ENCODE assay signal across 15 cellular contexts in the genomic region with DNA sequence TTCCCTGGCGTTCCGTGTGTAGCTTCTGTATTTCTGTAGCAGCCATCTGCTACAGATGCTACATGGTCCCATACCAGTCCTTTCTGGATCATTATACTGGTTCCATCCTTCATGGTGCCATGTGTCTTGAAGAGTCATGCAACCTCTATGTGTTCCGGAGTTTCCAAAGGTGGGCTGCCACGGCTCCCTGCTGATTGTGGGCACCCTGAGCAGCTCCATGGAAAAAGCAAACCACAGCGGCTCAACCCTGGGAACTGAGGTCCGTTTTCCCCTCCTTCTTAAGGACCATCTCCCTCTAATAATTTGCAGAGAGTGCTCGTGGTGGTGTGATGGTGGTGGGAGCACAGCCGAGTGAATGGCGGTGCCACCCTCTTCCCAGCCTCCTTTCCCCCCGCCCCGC.
DNase-seq lines count a peak whose midpoint lies in the region; ATAC-seq and TF ChIP-seq lines count a peak whose summit lies in the region.
"Had no signal": no experiment of that assay in that cellular context is flagged by ENCODE, and none has a peak within 500 bp of the region (broad histone marks: within the 10 kb centered on the region; RNA-seq: fewer than 3 reads in every experiment).

No MANE protein-coding gene starts in this region.

- WGBS in esophagus muscularis mucosa = 95% methylated on average over 10 of the region's 11 CpGs

- H3K4me3 ChIP-seq in GM23338 = no peak overlapping the region
- no peak overlapping the region for H3K4me3 ChIP-seq in esophagus muscularis mucosa
- H3K4me3 ChIP-seq in neural progenitor cell = no peak overlapping the region
- H3K4me3 ChIP-seq in stomach smooth muscle (ENCODE audit: low read length in 2 of 2) = no peak overlapping the region
- H3K4me3 ChIP-seq: BLaER1 had no signal

- H3K9me3 Mint-ChIP-seq in GM23338 (no peaks in the 10 kb centered on the region), neural progenitor cell (peaks cover 3% of the 10 kb centered on the region)

- DNase-seq in GM23338 (ENCODE audit: low spot score) = no peak
- DNase-seq in esophagus muscularis mucosa (ENCODE audit: extremely low spot score) = peak; percentile 70
- DNase-seq in neural progenitor cell (ENCODE audit: low spot score) = no peak
- no peak for DNase-seq in NCI-H146 (lab: John Stamatoyannopoulos, UW)
- no peak for DNase-seq in HEK293T (ENCODE audit: extremely low spot score)
- no peak for DNase-seq in dermis blood vessel endothelial cell
- DNase-seq: 8988T; AML-193; CD8-positive, alpha-beta memory T cell; DMS53; GF-D8 had no signal

- POLR2A ChIA-PET in HEK293T (lab: Yijun Ruan, JAX) = no interaction called here

- no peaks in the 10 kb centered on the region for H3F3A ChIP-seq in GM23338 (replicated peaks; ENCODE audit: low read depth)
- H3F3A ChIP-seq in neural progenitor cell (ENCODE audit: low read depth) = no peaks in the 10 kb centered on the region

- no peak overlapping the region for H3K4me3 Mint-ChIP-seq in GM23338
- H3K4me3 Mint-ChIP-seq in neural progenitor cell = no peak overlapping the region
- H3K4me3 Mint-ChIP-seq: CD8-positive, alpha-beta memory T cell had no signal

- H3K9ac ChIP-seq in neural progenitor cell (no peak overlapping the region), stomach smooth muscle (ENCODE audit: low read length in 2 of 2) (no peak overlapping the region)
- H3K9ac ChIP-seq: BLaER1 had no signal

- CTCF ChIA-PET in HEK293T (lab: Yijun Ruan, JAX) = no interaction called here

- H3K36me3 Mint-ChIP-seq in GM23338 (ENCODE audit: low read depth) (no peaks in the 10 kb centered on the region), neural progenitor cell (no peaks in the 10 kb centered on the region)
- H3K36me3 Mint-ChIP-seq: CD8-positive, alpha-beta memory T cell had no signal

- no peak for TF ChIP-seq POLR2A in esophagus muscularis mucosa (IDR thresholded peaks at IDR 0.05; ENCODE audit: low read depth)

- intact Hi-C loops in esophagus muscularis mucosa (cut with DNase I) = no loop called here

- H3K27me3 Mint-ChIP-seq in GM23338 (ENCODE audit: insufficient read depth, low read depth, poor library complexity) = peaks cover 15% of the 10 kb centered on the region
- H3K27me3 Mint-ChIP-seq in neural progenitor cell (ENCODE audit: insufficient read depth, low read depth) = peaks cover 12% of the 10 kb centered on the region

- no peak for TF ChIP-seq EP300 in esophagus muscularis mucosa (IDR thresholded peaks at IDR 0.05)

- H3K36me3 ChIP-seq in GM23338 (ENCODE audit: insufficient read depth) (no peaks in the 10 kb centered on the region), esophagus muscularis mucosa (no peaks in the 10 kb centered on the region), neural progenitor cell (no peaks in the 10 kb centered on the region), stomach smooth muscle (ENCODE audit: control insufficient read depth in 2 of 2, insufficient read depth in 2 of 2, low read length in 2 of 2) (no peaks in the 10 kb centered on the region)
- H3K36me3 ChIP-seq: BLaER1 had no signal

- no peaks in the 10 kb centered on the region for H4K20me1 ChIP-seq in GM23338 (replicated peaks; ENCODE audit: insufficient read depth)
- H4K20me1 ChIP-seq in neural progenitor cell (ENCODE audit: low read depth) = no peaks in the 10 kb centered on the region
- H4K20me1 ChIP-seq: BLaER1 had no signal

- H3K4me1 Mint-ChIP-seq in GM23338 = peaks cover 19% of the 10 kb centered on the region
- H3K4me1 Mint-ChIP-seq in neural progenitor cell = peaks cover 58% of the 10 kb centered on the region

- no peaks in the 10 kb centered on the region for H3K4me1 ChIP-seq in GM23338 (ENCODE audit: insufficient read depth)
- H3K4me1 ChIP-seq in esophagus muscularis mucosa = peaks cover 5 to 39% (median 27%) of the 10 kb centered on the region in 4 donors
- H3K4me1 ChIP-seq in neural progenitor cell = peaks cover 17% of the 10 kb centered on the region
- H3K4me1 ChIP-seq in stomach smooth muscle (ENCODE audit: control insufficient read depth, insufficient read depth, low read length) = peaks cover 38% of the 10 kb centered on the region

- no peak overlapping the region for H3K27ac ChIP-seq in GM23338 (ENCODE audit: low read depth)
- H3K27ac ChIP-seq in esophagus muscularis mucosa (replicated peaks in 1 of 4) = peak overlapping the region in 1 of 4 donors; percentile 6
- H3K27ac ChIP-seq in neural progenitor cell = no peak overlapping the region
- peak overlapping the region; percentile 73 for H3K27ac ChIP-seq in stomach smooth muscle (ENCODE audit: low read length)
- H3K27ac ChIP-seq: BLaER1, HL-60 had no signal

- no peaks in the 10 kb centered on the region for H3K9me3 ChIP-seq in esophagus muscularis mucosa
- no peaks in the 10 kb centered on the region for H3K9me3 ChIP-seq in neural progenitor cell (ENCODE audit: low read depth)
- no peaks in the 10 kb centered on the region for H3K9me3 ChIP-seq in stomach smooth muscle (ENCODE audit: control insufficient read depth in 2 of 2, low read length in 2 of 2)
- H3K9me3 ChIP-seq: BLaER1 had no signal

- no peak overlapping the region for H3K27ac Mint-ChIP-seq in GM23338
- peak overlapping the region; percentile 67 for H3K27ac Mint-ChIP-seq in neural progenitor cell
- H3K27ac Mint-ChIP-seq: CD8-positive, alpha-beta memory T cell had no signal

- TF ChIP-seq CTCF in GM23338 (conservative IDR thresholded peaks at IDR 0.05; ENCODE audit: low read depth in 2 of 2) = no peak
- TF ChIP-seq CTCF in esophagus muscularis mucosa (IDR thresholded peaks at IDR 0.05) = no peak
- no peak for TF ChIP-seq CTCF in neural progenitor cell (IDR thresholded peaks at IDR 0.05)

- H3K79me2 ChIP-seq in GM23338 (replicated peaks; ENCODE audit: insufficient read depth) = no peaks in the 10 kb centered on the region
- no peaks in the 10 kb centered on the region for H3K79me2 ChIP-seq in neural progenitor cell (ENCODE audit: low read depth)

- H3K27me3 ChIP-seq in GM23338 (ENCODE audit: insufficient read depth) = peaks cover 13% of the 10 kb centered on the region
- no peaks in the 10 kb centered on the region for H3K27me3 ChIP-seq in esophagus muscularis mucosa
- peaks cover 32% of the 10 kb centered on the region for H3K27me3 ChIP-seq in neural progenitor cell
- no peaks in the 10 kb centered on the region for H3K27me3 ChIP-seq in stomach smooth muscle (ENCODE audit: control insufficient read depth in 1 of 2, insufficient read depth in 2 of 2, low read length in 2 of 2)
- H3K27me3 ChIP-seq: BLaER1 had no signal

- H2AFZ ChIP-seq in GM23338 (0 out of 2 replicates have a peak overlapping the region, but pooled peaks have one; percentile 52), neural progenitor cell (replicated peaks) (no peak overlapping the region)

- H3K4me2 ChIP-seq in GM23338 (no peak overlapping the region), neural progenitor cell (no peak overlapping the region)
- H3K4me2 ChIP-seq: BLaER1 had no signal

- H3K9me2 ChIP-seq in GM23338 (ENCODE audit: insufficient read depth) = no peaks in the 10 kb centered on the region

- ATAC-seq in GM23338 = no peak
- ATAC-seq: HCT116 had no signal

TF ChIP-seq in GM23338, 12 proteins besides CTCF, POLR2A, EP300 and RAD21 (continues in another document):
- no peak for TF ChIP-seq EZH2phosphoT487 (IDR thresholded peaks at IDR 0.05; ENCODE audit: unreplicated experiment)
- no peak for TF ChIP-seq STAT1 (IDR thresholded peaks at IDR 0.05; ENCODE audit: unreplicated experiment)
- TF ChIP-seq POLR2AphosphoS5 (IDR thresholded peaks at IDR 0.05; ENCODE audit: low read depth) = no peak
- TF ChIP-seq ZNF331 (CRISPR knock-in tag; IDR thresholded peaks at IDR 0.05; ENCODE audit: low read depth) = no peak

TF ChIP-seq in HEK293T, 16 proteins besides CTCF, POLR2A, EP300 and RAD21:
- TF ChIP-seq, protein P1, sequence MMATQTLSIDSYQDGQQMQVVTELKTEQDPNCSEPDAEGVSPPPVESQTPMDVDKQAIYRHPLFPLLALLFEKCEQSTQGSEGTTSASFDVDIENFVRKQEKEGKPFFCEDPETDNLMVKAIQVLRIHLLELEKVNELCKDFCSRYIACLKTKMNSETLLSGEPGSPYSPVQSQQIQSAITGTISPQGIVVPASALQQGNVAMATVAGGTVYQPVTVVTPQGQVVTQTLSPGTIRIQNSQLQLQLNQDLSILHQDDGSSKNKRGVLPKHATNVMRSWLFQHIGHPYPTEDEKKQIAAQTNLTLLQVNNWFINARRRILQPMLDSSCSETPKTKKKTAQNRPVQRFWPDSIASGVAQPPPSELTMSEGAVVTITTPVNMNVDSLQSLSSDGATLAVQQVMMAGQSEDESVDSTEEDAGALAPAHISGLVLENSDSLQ (IDR thresholded peaks at IDR 0.05) = no peak
- no peak for TF ChIP-seq FOXM1 (IDR thresholded peaks at IDR 0.05; ENCODE audit: borderline replicate concordance)
- no peak for TF ChIP-seq NFRKB (IDR thresholded peaks at IDR 0.05)
- TF ChIP-seq SP1 (IDR thresholded peaks at IDR 0.05) = no peak
- no peak for TF ChIP-seq LEF1 (IDR thresholded peaks at IDR 0.05; ENCODE audit: borderline replicate concordance)
- TF ChIP-seq ARNT (IDR thresholded peaks at IDR 0.05) = no peak
- no peak for TF ChIP-seq ELF4 (IDR thresholded peaks at IDR 0.05)
- no peak for TF ChIP-seq FOXA1 (IDR thresholded peaks at IDR 0.05)
- TF ChIP-seq HDGF (IDR thresholded peaks at IDR 0.05; ENCODE audit: borderline replicate concordance) = no peak
- no peak for TF ChIP-seq CTBP1 (IDR thresholded peaks at IDR 0.05; ENCODE audit: borderline replicate concordance)
- no peak for TF ChIP-seq ZNF384 (IDR thresholded peaks at IDR 0.05)
- TF ChIP-seq SUZ12 (IDR thresholded peaks at IDR 0.05) = no peak
- TF ChIP-seq BHLHE40 (IDR thresholded peaks at IDR 0.05; ENCODE audit: borderline replicate concordance) = no peak
- TF ChIP-seq TARDBP (IDR thresholded peaks at IDR 0.05) = no peak
